In genomic region chr5:177301503-177302165, GRCh38 we compare ENCODE assay signal across 8 cellular contexts. TPM values are rescaled to one million over a fixed set of nuclear protein-coding genes. Genes with fewer than 3 reads are reported as not detected.
DNase-seq lines count a peak whose midpoint lies in the region; ATAC-seq, FAIRE-seq and TF ChIP-seq lines count a peak whose summit lies in the region.

No MANE protein-coding gene starts in this region.

- peak in 1 of 5 donors; percentile 69 for DNase-seq in CD4-positive, alpha-beta memory T cell
- no peak for DNase-seq in activated naive CD8-positive, alpha-beta T cell treated with anti-CD3 and anti-CD28 coated beads, Interleukin-2, amount 50 U/mL, for 24 hours
- DNase-seq in myocyte (ENCODE audit: low read depth) (peak; percentile 31), dedifferentiated amniotic fluid mesenchymal stem cell (ENCODE audit: extremely low spot score) (no peak), left ventricle myocardium superior (no peak), NOMO-1 treated with dmso at 0.1 percent for 144 hours (lab: John Stamatoyannopoulos, UW; ENCODE audit: unreplicated experiment) (no peak), urothelium cell line (ENCODE audit: low spot score) (no peak)

- H3K4me1 Mint-ChIP-seq in CD4-positive, alpha-beta memory T cell: peaks cover 47 to 84% (median 68%) of the 10 kb centered on the region in 4 donors
- H3K4me1 Mint-ChIP-seq in activated naive CD8-positive, alpha-beta T cell treated with anti-CD3 and anti-CD28 coated beads, Interleukin-2, amount 50 U/mL, for 24 hours: peaks cover 75% of the 10 kb centered on the region

- peak overlapping the region; percentile 82 to 90 (median 89) for H3K27ac Mint-ChIP-seq in CD4-positive, alpha-beta memory T cell
- peak overlapping the region; percentile 94 for H3K27ac Mint-ChIP-seq in activated naive CD8-positive, alpha-beta T cell treated with anti-CD3 and anti-CD28 coated beads, Interleukin-2, amount 50 U/mL, for 24 hours

- H3K36me3 ChIP-seq in CD4-positive, alpha-beta memory T cell (ENCODE audit: insufficient read depth, low read length): peaks cover 3% of the 10 kb centered on the region
- H3K36me3 ChIP-seq in KMS-11 (ENCODE audit: insufficient read depth): no peaks in the 10 kb centered on the region

- CTCF ChIA-PET in CD4-positive, alpha-beta memory T cell (lab: Charles Lee; ENCODE audit: partially characterized antibody): interaction anchor here (0.7 to 4.8 kb wide), 9 partner anchors 9 to 200 kb away, joined by 3 to 16 read pairs (median 4); partner anchors contain the start of gene MXD3

- H3K4me3 ChIP-seq in CD4-positive, alpha-beta memory T cell (ENCODE audit: low read length in 2 of 2): no peak overlapping the region
- no peak overlapping the region for H3K4me3 ChIP-seq in KMS-11 (IDR thresholded peaks at IDR 0.05; ENCODE audit: insufficient read depth, low read depth, low read length)

- H2AFZ ChIP-seq in KMS-11 (ENCODE audit: low read depth): no peak overlapping the region

- ATAC-seq in activated naive CD8-positive, alpha-beta T cell treated with anti-CD3 and anti-CD28 coated beads, Interleukin-2, amount 50 U/mL, for 24 hours: no peak
- ATAC-seq in left ventricle myocardium superior: no peak

- H3K36me3 Mint-ChIP-seq in CD4-positive, alpha-beta memory T cell: peaks cover 14 to 35% of the 10 kb centered on the region in 2 donors
- H3K36me3 Mint-ChIP-seq in activated naive CD8-positive, alpha-beta T cell treated with anti-CD3 and anti-CD28 coated beads, Interleukin-2, amount 50 U/mL, for 24 hours (ENCODE audit: low read depth): peaks cover 46% of the 10 kb centered on the region

- no peak for FAIRE-seq in urothelium cell line (lab: Jason Lieb, UNC)

- intact Hi-C loops in CD4-positive, alpha-beta memory T cell (cut with micrococcal nuclease): loop anchor here (2.0 to 5.0 kb wide), 3 partner anchors 61 to 187 kb away; partner anchors contain the start of gene NSD1
- intact Hi-C loops in left ventricle myocardium superior (cut with micrococcal nuclease): no loop called here

- no peaks in the 10 kb centered on the region for H3K9me3 ChIP-seq in CD4-positive, alpha-beta memory T cell (ENCODE audit: control insufficient read depth in 1 of 2, low read length in 2 of 2)

- peak overlapping the region; percentile 46; the same call in 1 of the 2 replicates for H3K4me2 ChIP-seq in KMS-11

- POLR2A ChIA-PET in CD4-positive, alpha-beta memory T cell (lab: Charles Lee; ENCODE audit: partially characterized antibody): interaction anchor here (0.6 to 5.1 kb wide), 6 partner anchors 9 to 168 kb away, joined by 3 to 31 read pairs (median 4); partner anchors contain the start of genes MXD3 and NSD1

- no peak for TF ChIP-seq CTCF in KMS-11 (conservative IDR thresholded peaks at IDR 0.05; ENCODE audit: low read depth, low read length)

- no peaks in the 10 kb centered on the region for H3K27me3 ChIP-seq in CD4-positive, alpha-beta memory T cell (ENCODE audit: insufficient read depth, low read length)
- H3K27me3 ChIP-seq in KMS-11 (ENCODE audit: insufficient read depth, low read depth): no peaks in the 10 kb centered on the region

- peaks cover 0 to 4% (median 0%) of the 10 kb centered on the region in 8 donors for H3K9me3 Mint-ChIP-seq in CD4-positive, alpha-beta memory T cell
- H3K9me3 Mint-ChIP-seq in activated naive CD8-positive, alpha-beta T cell treated with anti-CD3 and anti-CD28 coated beads, Interleukin-2, amount 50 U/mL, for 24 hours: no peaks in the 10 kb centered on the region

- no peaks in the 10 kb centered on the region for H3K27me3 Mint-ChIP-seq in CD4-positive, alpha-beta memory T cell
- H3K27me3 Mint-ChIP-seq in activated naive CD8-positive, alpha-beta T cell treated with anti-CD3 and anti-CD28 coated beads, Interleukin-2, amount 50 U/mL, for 24 hours: no peaks in the 10 kb centered on the region

- peak overlapping the region; percentile 51 for H3K27ac ChIP-seq in CD4-positive, alpha-beta memory T cell (ENCODE audit: low read depth, low read length)
- peak overlapping the region; percentile 12; the same call in 1 of the 2 replicates for H3K27ac ChIP-seq in KMS-11

- H4K20me1 ChIP-seq in KMS-11 (ENCODE audit: insufficient read depth): no peaks in the 10 kb centered on the region

- no peak overlapping the region for H3K9ac ChIP-seq in KMS-11

- peaks cover 65% of the 10 kb centered on the region for H3K4me1 ChIP-seq in CD4-positive, alpha-beta memory T cell (ENCODE audit: insufficient read depth, low read length)
- peaks cover 42% of the 10 kb centered on the region for H3K4me1 ChIP-seq in KMS-11 (ENCODE audit: low read depth, poor library complexity, severe bottlenecking)

- H3K79me2 ChIP-seq in KMS-11 (ENCODE audit: insufficient read depth, low read depth): peaks cover 24% of the 10 kb centered on the region

- H3K4me3 Mint-ChIP-seq in CD4-positive, alpha-beta memory T cell: peak overlapping the region; percentile 36 to 97 (median 92)
- H3K4me3 Mint-ChIP-seq in activated naive CD8-positive, alpha-beta T cell treated with anti-CD3 and anti-CD28 coated beads, Interleukin-2, amount 50 U/mL, for 24 hours: peak overlapping the region; percentile 98

RNA-seq across cellular contexts. Expression of gene RAB24, which starts 1.9 kb away (rescaled TPM):
- total RNA-seq in CD4-positive, alpha-beta memory T cell: 10 to 100 TPM; 19.8 to 20.5 TPM
- polyA plus RNA-seq in CD4-positive, alpha-beta memory T cell: 10 to 100 TPM; 13.3 to 16.0 TPM
- total RNA-seq in myocyte (42.6 and 66.3 TPM in 2 replicates), left ventricle myocardium superior (21.6 TPM)
- 65.4 TPM for polyA plus RNA-seq in myocyte (2012)

RNA-seq across cellular contexts. Expression of gene PRELID1, which starts 2.0 kb away (rescaled TPM):
- total RNA-seq in CD4-positive, alpha-beta memory T cell: 10 to 100 TPM; 70.9 to 72.1 TPM
- 100 to 1,000 TPM; 209 to 229 TPM for polyA plus RNA-seq in CD4-positive, alpha-beta memory T cell
- 161 and 219 TPM in 2 replicates for total RNA-seq in myocyte
- polyA plus RNA-seq in myocyte (2012): 170 TPM
- 35.2 TPM for total RNA-seq in left ventricle myocardium superior

RNA-seq across cellular contexts. Expression of gene MXD3, which starts 10.1 kb away (rescaled TPM):
- 10 to 100 TPM; 17.3 TPM for total RNA-seq in CD4-positive, alpha-beta memory T cell
- 1 to 10 TPM in 1 of 2 donors, under 1 TPM in 1; 0.28 to 1.2 TPM for polyA plus RNA-seq in CD4-positive, alpha-beta memory T cell
- total RNA-seq in myocyte (6.4 and 10.8 TPM in 2 replicates), left ventricle myocardium superior (1.7 TPM)
- 3.0 TPM for polyA plus RNA-seq in myocyte (2012)

RNA-seq across cellular contexts. Expression of gene LMAN2, which starts 49.8 kb away (rescaled TPM):
- 100 to 1,000 TPM; 114 to 123 TPM for total RNA-seq in CD4-positive, alpha-beta memory T cell
- 100 to 1,000 TPM; 223 to 322 TPM for polyA plus RNA-seq in CD4-positive, alpha-beta memory T cell
- total RNA-seq in myocyte: 155 and 179 TPM in 2 replicates
- 200 TPM for polyA plus RNA-seq in myocyte (2012)
- total RNA-seq in left ventricle myocardium superior: 61.2 TPM

RNA-seq across cellular contexts. Expression of gene RGS14, which starts 56.1 kb away (rescaled TPM):
- 100 to 1,000 TPM; 167 to 168 TPM for total RNA-seq in CD4-positive, alpha-beta memory T cell
- 10 to 100 TPM; 62.3 to 96.7 TPM for polyA plus RNA-seq in CD4-positive, alpha-beta memory T cell
- total RNA-seq in myocyte (2.5 and 4.1 TPM in 2 replicates), left ventricle myocardium superior (2.0 TPM)
- 0.16 TPM for polyA plus RNA-seq in myocyte (2012)
